8 cellular contexts compared by ENCODE assay signal in genomic region chr6:45479834-45480696, GRCh38.
A peak's percentile ranks its signal among the peaks of the same experiment; 100 is the strongest.
DNase-seq lines count a peak whose midpoint lies in the region; ATAC-seq and TF ChIP-seq lines count a peak whose summit lies in the region.

No MANE protein-coding gene starts in this region.

- TF ChIP-seq CTCF in BE2C (IDR thresholded peaks at IDR 0.05; ENCODE audit: low read depth, low read length): no peak
- no peak for TF ChIP-seq CTCF in nephron progenitor cell (IDR thresholded peaks at IDR 0.05)

- H3K36me3 Mint-ChIP-seq in T-helper 17 cell (ENCODE audit: low read depth): no peaks in the 10 kb centered on the region
- H3K36me3 Mint-ChIP-seq in nephron progenitor cell (ENCODE audit: low read depth): no peaks in the 10 kb centered on the region

- no peaks in the 10 kb centered on the region for H3K4me1 ChIP-seq in BE2C

- H3K9me3 ChIP-seq in T-helper 17 cell (ENCODE audit: control insufficient read depth, low read length, poor library complexity, severe bottlenecking) (no peaks in the 10 kb centered on the region), BE2C (no peaks in the 10 kb centered on the region)

- H3K36me3 ChIP-seq in BE2C: no peaks in the 10 kb centered on the region

- H3K9me3 Mint-ChIP-seq in nephron progenitor cell: no peaks in the 10 kb centered on the region

- H3K4me3 Mint-ChIP-seq in T-helper 17 cell (no peak overlapping the region), nephron progenitor cell (no peak overlapping the region)

- no peak overlapping the region for H3K4me3 ChIP-seq in BE2C (ENCODE audit: low read depth, low read length)

- peak; percentile 74 for ATAC-seq in GM18861 (IDR thresholded peaks at IDR 0.05; ENCODE audit: unreplicated experiment)
- ATAC-seq in HG02798 (IDR thresholded peaks at IDR 0.05; ENCODE audit: poor library complexity, unreplicated experiment): peak; percentile 83
- peak; percentile 68 for ATAC-seq in T-helper 17 cell

- H3K27me3 Mint-ChIP-seq in T-helper 17 cell (no peaks in the 10 kb centered on the region), nephron progenitor cell (ENCODE audit: low read depth, poor library complexity) (peaks cover 8% of the 10 kb centered on the region)

- H3K4me1 Mint-ChIP-seq in T-helper 17 cell (peaks cover 26% of the 10 kb centered on the region), nephron progenitor cell (peaks cover 23% of the 10 kb centered on the region)

- DNase-seq in T-helper 17 cell (no peak), non-pigmented ciliary epithelial cell (ENCODE audit: low read depth) (peak; percentile 57), occipital lobe (lab: John Stamatoyannopoulos, UW) (no peak), BE2C (no peak), nephron progenitor cell (no peak)
- DNase-seq in activated CD8-positive, alpha-beta memory T cell treated with anti-CD3 and anti-CD28 coated beads, Interleukin-2, amount 50 U/mL, for 48 hours: no peak

- H3K27me3 ChIP-seq in BE2C: no peaks in the 10 kb centered on the region

- peak overlapping the region; percentile 69 for H3K27ac Mint-ChIP-seq in T-helper 17 cell
- H3K27ac Mint-ChIP-seq in nephron progenitor cell: no peak overlapping the region
